Comparison of ENCODE assay signal across 8 cellular contexts in the genomic region with DNA sequence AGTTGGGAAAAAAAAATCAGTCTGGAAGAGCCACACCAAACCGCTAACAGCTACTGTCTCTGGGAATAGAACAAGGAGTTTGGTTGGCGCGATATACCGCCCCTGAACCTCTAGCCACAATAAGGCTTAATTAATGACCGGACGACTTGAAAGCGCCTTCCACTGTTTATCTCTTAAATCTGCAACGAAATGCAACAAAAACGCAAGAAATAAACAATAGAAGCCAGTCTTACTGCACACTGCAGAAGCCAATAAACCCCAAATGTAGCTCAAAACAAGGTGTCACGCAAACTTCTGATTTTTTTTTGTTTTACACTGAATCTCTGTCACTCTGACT. TPM values are rescaled to one million over a fixed set of nuclear protein-coding genes. Genes with fewer than 3 reads are reported as not detected.
DNase-seq lines count a peak whose midpoint lies in the region; ATAC-seq and TF ChIP-seq lines count a peak whose summit lies in the region.

No MANE protein-coding gene starts in this region.

- DNase-seq in AG10803 (ENCODE audit: low read depth): no peak
- DNase-seq in brain microvascular endothelial cell: no peak
- peak in 1 of 3 donors; percentile 5 for DNase-seq in right lobe of liver
- no peak for DNase-seq in upper lobe of right lung
- DNase-seq in islet precursor cell: no peak
- no peak for DNase-seq in cerebellum (ENCODE audit: low spot score)
- DNase-seq in NCI-H510A (lab: John Stamatoyannopoulos, UW): no peak

- peak; percentile 18 for ATAC-seq in HG03457 (IDR thresholded peaks at IDR 0.05; ENCODE audit: unreplicated experiment)
- ATAC-seq in right lobe of liver: peak; percentile 5 to 28 (median 7)
- ATAC-seq in upper lobe of right lung: no peak

- peak overlapping the region; percentile 99 for H3K27ac ChIP-seq in brain microvascular endothelial cell
- H3K27ac ChIP-seq in right lobe of liver: peak overlapping the region; percentile 89 to 93 (median 89)
- H3K27ac ChIP-seq in upper lobe of right lung: peak overlapping the region; percentile 100

- H3K36me3 ChIP-seq in brain microvascular endothelial cell (replicated peaks) (peaks cover 11% of the 10 kb centered on the region), right lobe of liver (no peaks in the 10 kb centered on the region), upper lobe of right lung (no peaks in the 10 kb centered on the region)

- H3K4me1 ChIP-seq in right lobe of liver (peaks cover 0 to 8% (median 0%) of the 10 kb centered on the region in 4 donors), upper lobe of right lung (peaks cover 7% of the 10 kb centered on the region)

- H3K4me3 ChIP-seq in AG10803 (ENCODE audit: low read length) (peak overlapping the region; percentile 52), brain microvascular endothelial cell (ENCODE audit: low read depth, low read length) (peak overlapping the region; percentile 35), right lobe of liver (peak overlapping the region; percentile 10 to 58 (median 56)), upper lobe of right lung (peak overlapping the region; percentile 66)

- WGBS in right lobe of liver (ENCODE audit: insufficient coverage, low coverage, low lambda C conversion rate, missing lambda C conversion rate): 0% methylated on average over 10 of the region's 10 CpGs

- intact Hi-C loops in right lobe of liver (cut with DNase I) (no loop called here), upper lobe of right lung (cut with DNase I) (no loop called here)

- TF ChIP-seq CTCF in AG10803 (conservative IDR thresholded peaks at IDR 0.05; ENCODE audit: low read length) (no peak), brain microvascular endothelial cell (IDR thresholded peaks at IDR 0.05; ENCODE audit: low read depth, low read length, missing control alignments) (no peak), right lobe of liver (IDR thresholded peaks at IDR 0.05) (no peak), upper lobe of right lung (IDR thresholded peaks at IDR 0.05) (no peak)

- in situ Hi-C loops in brain microvascular endothelial cell (cut with HindIII; ENCODE audit: low pct_ligation_motif_present, low sequenced_read_pairs): no loop called here

- no peak for TF ChIP-seq POLR2A in right lobe of liver (IDR thresholded peaks at IDR 0.05)

- no peaks in the 10 kb centered on the region for H3K9me3 ChIP-seq in right lobe of liver
- H3K9me3 ChIP-seq in upper lobe of right lung: no peaks in the 10 kb centered on the region

- no peaks in the 10 kb centered on the region for H3K27me3 ChIP-seq in brain microvascular endothelial cell (replicated peaks)
- H3K27me3 ChIP-seq in right lobe of liver: no peaks in the 10 kb centered on the region
- no peaks in the 10 kb centered on the region for H3K27me3 ChIP-seq in upper lobe of right lung

RNA-seq across cellular contexts. Expression of gene BTBD19, which starts 10.9 kb away (rescaled TPM):
- total RNA-seq in right lobe of liver (1 to 10 TPM; 2.6 to 7.5 (median 5.3) TPM), upper lobe of right lung (9.2 TPM), cerebellum (2.4 TPM)

RNA-seq across cellular contexts. Expression of gene DYNLT4, which starts 12.1 kb away (rescaled TPM):
- total RNA-seq in right lobe of liver (under 1 TPM in 1 of 6 experiments, not detected in 5; 0.26 TPM), upper lobe of right lung (not detected), cerebellum (not detected)

RNA-seq across cellular contexts. Expression of gene PLK3, which starts 19.0 kb away (rescaled TPM):
- total RNA-seq in right lobe of liver (1 to 10 TPM; 1.8 to 5.3 (median 3.6) TPM), upper lobe of right lung (38.8 TPM), cerebellum (14.3 TPM)

RNA-seq across cellular contexts. Expression of gene PTCH2, which starts 23.8 kb away (rescaled TPM):
- total RNA-seq in right lobe of liver: under 1 TPM; 0.19 to 0.68 (median 0.35) TPM
- 0.64 TPM for total RNA-seq in upper lobe of right lung
- total RNA-seq in cerebellum: 2.4 TPM

RNA-seq across cellular contexts. Expression of gene BEST4, which starts 31.3 kb away (rescaled TPM):
- under 1 TPM in 2 of 6 experiments, not detected in 4; 0.13 to 0.32 TPM for total RNA-seq in right lobe of liver
- total RNA-seq in upper lobe of right lung: not detected
- total RNA-seq in cerebellum: 0.27 TPM
